In genomic region chr1:175013445-175013844, GRCh38 we compare ENCODE assay signal across 1 cellular context.
TF ChIP-seq lines count a peak whose summit lies in the region.

No MANE protein-coding gene starts in this region.

TF ChIP-seq in HCT116, 20 proteins besides CTCF, POLR2A, EP300 and RAD21:
- TF ChIP-seq REST (IDR thresholded peaks at IDR 0.05; ENCODE audit: low read depth) (no peak), YY1 (IDR thresholded peaks at IDR 0.05; ENCODE audit: extremely low read depth, insufficient replicate concordance, low read depth, low read length) (no peak), EZH2phosphoT487 (IDR thresholded peaks at IDR 0.05; ENCODE audit: borderline replicate concordance) (no peak), SP1 (IDR thresholded peaks at IDR 0.05; ENCODE audit: low read depth) (no peak), ZNF274 (IDR thresholded peaks at IDR 0.05; ENCODE audit: low read depth, low read length) (no peak), ATF3 (IDR thresholded peaks at IDR 0.05) (no peak), TCF7L2 (IDR thresholded peaks at IDR 0.05; ENCODE audit: borderline replicate concordance, extremely low read depth, insufficient read depth, insufficient read length) (no peak), SIN3A (IDR thresholded peaks at IDR 0.05; ENCODE audit: low read depth) (no peak), EZH2 (IDR thresholded peaks at IDR 0.05) (no peak), ELF1 (IDR thresholded peaks at IDR 0.05; ENCODE audit: borderline replicate concordance, low read depth) (no peak), SRF (IDR thresholded peaks at IDR 0.05; ENCODE audit: low read depth) (no peak), CBX3 (IDR thresholded peaks at IDR 0.05; ENCODE audit: low read depth) (no peak), CEBPB (IDR thresholded peaks at IDR 0.05; ENCODE audit: low read depth) (no peak)
TF ChIP-seq in HCT116: peak in this region for 0.
